Comparison of ENCODE assay signal across 15 cellular contexts in genomic region chr13:61339054-61339621, GRCh38.
"Had no signal": no experiment of that assay in that cellular context is flagged by ENCODE, and none has a peak within 500 bp of the region (broad histone marks: within the 10 kb centered on the region; RNA-seq: fewer than 3 reads in every experiment).

No MANE protein-coding gene starts in this region.

- H3K27me3 Mint-ChIP-seq: activated CD8-positive, alpha-beta memory T cell treated with anti-CD3 and anti-CD28 coated beads, Interleukin-2, amount 10 ng/mL, durations not matched to agents 7 days and 5 days; activated T-cell treated with anti-CD3 and anti-CD28 coated beads, Interleukin-2, amount 50 U/mL, for 24 hours; naive thymus-derived CD8-positive, alpha-beta T cell had no signal

- H3K4me3 Mint-ChIP-seq: activated CD8-positive, alpha-beta memory T cell treated with anti-CD3 and anti-CD28 coated beads, Interleukin-2, amount 10 ng/mL, durations not matched to agents 7 days and 5 days; activated T-cell treated with anti-CD3 and anti-CD28 coated beads, Interleukin-2, amount 50 U/mL, for 24 hours; immature natural killer cell; naive thymus-derived CD8-positive, alpha-beta T cell had no signal

- H3K4me1 ChIP-seq: stomach, thyroid gland, vagina had no signal

- H3K4me1 Mint-ChIP-seq: activated CD8-positive, alpha-beta memory T cell treated with anti-CD3 and anti-CD28 coated beads, Interleukin-2, amount 10 ng/mL, durations not matched to agents 7 days and 5 days; immature natural killer cell; naive thymus-derived CD8-positive, alpha-beta T cell had no signal

- H3K9me3 ChIP-seq: thyroid gland, vagina had no signal

- H3K9me3 Mint-ChIP-seq: activated T-cell treated with anti-CD3 and anti-CD28 coated beads, Interleukin-2, amount 50 U/mL, for 24 hours had no signal

- DNase-seq: activated CD4-positive, alpha-beta T cell treated with anti-CD3 and anti-CD28 coated beads, Interleukin-2, amount 50 U/mL, for 4 hours; activated CD8-positive, alpha-beta memory T cell treated with anti-CD3 and anti-CD28 coated beads, Interleukin-2, amount 10 ng/mL, durations not matched to agents 7 days and 5 days; activated T-cell treated with anti-CD3 and anti-CD28 coated beads, Interleukin-2, amount 50 U/mL, for 24 hours; aorta; immature natural killer cell; left colon; mammary epithelial cell; small intestine; stomach; T-helper 2 cell had no signal

- H3K36me3 ChIP-seq: stomach, thyroid gland, vagina had no signal

- ATAC-seq: activated CD4-positive, CD25-positive, alpha-beta regulatory T cell treated with anti-CD3 and anti-CD28 coated beads, Interleukin-2, amount 50 U/mL, for 24 hours; activated CD8-positive, alpha-beta memory T cell treated with anti-CD3 and anti-CD28 coated beads, Interleukin-2, amount 10 ng/mL, durations not matched to agents 7 days and 5 days; left colon; naive thymus-derived CD8-positive, alpha-beta T cell; right cardiac atrium had no signal

- H3K27ac ChIP-seq: stomach, thyroid gland, vagina had no signal

- H3K27ac Mint-ChIP-seq: activated CD8-positive, alpha-beta memory T cell treated with anti-CD3 and anti-CD28 coated beads, Interleukin-2, amount 10 ng/mL, durations not matched to agents 7 days and 5 days; activated T-cell treated with anti-CD3 and anti-CD28 coated beads, Interleukin-2, amount 50 U/mL, for 24 hours; immature natural killer cell; naive thymus-derived CD8-positive, alpha-beta T cell had no signal

- H3K36me3 Mint-ChIP-seq: activated CD8-positive, alpha-beta memory T cell treated with anti-CD3 and anti-CD28 coated beads, Interleukin-2, amount 10 ng/mL, durations not matched to agents 7 days and 5 days; immature natural killer cell; naive thymus-derived CD8-positive, alpha-beta T cell had no signal

- H3K4me3 ChIP-seq: thyroid gland, vagina had no signal

- H3K27me3 ChIP-seq: stomach, thyroid gland, vagina had no signal
